ENCODE assay signal across 14 cellular contexts in the genomic region with DNA sequence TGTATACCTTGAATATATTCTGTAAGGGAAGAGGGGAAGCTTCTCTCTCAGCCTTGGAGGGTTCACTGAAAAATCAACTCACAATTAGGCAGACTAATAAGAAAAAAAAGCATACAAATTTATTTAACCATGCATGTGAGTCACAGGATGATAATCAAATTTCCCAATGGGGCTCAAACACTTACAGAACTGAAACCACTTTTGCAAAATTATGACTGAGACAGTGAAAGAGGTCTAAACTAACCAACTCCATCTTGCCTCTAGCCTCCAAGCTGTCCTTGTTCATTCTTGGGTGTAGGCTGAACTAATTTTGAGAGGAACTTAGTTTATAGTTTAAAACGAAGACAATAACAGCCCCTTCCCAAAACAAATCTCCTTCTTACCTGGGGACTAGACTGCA.
DNase-seq lines count a peak whose midpoint lies in the region; ATAC-seq lines count a peak whose summit lies in the region.
"Had no signal": no experiment of that assay in that cellular context is flagged by ENCODE, and none has a peak within 500 bp of the region (broad histone marks: within the 10 kb centered on the region; RNA-seq: fewer than 3 reads in every experiment).

No MANE protein-coding gene starts in this region.

- no peak overlapping the region for H3K4me3 ChIP-seq in iPS-20b (ENCODE audit: low read length)
- H3K4me3 ChIP-seq in MG63 = no peak overlapping the region
- H3K4me3 ChIP-seq: psoas muscle had no signal

- H3K9me3 ChIP-seq in iPS-20b (ENCODE audit: insufficient read depth, low read depth, low read length) (no peaks in the 10 kb centered on the region), MG63 (no peaks in the 10 kb centered on the region)
- H3K9me3 ChIP-seq: psoas muscle had no signal

- H3K9ac ChIP-seq in iPS-20b (ENCODE audit: low read depth, low read length) = peak overlapping the region; percentile 58; the same call in 1 of the 2 replicates

- H3K4me1 ChIP-seq in iPS-20b (ENCODE audit: insufficient read depth, low read length) = peaks cover 20% of the 10 kb centered on the region
- H3K4me1 ChIP-seq: psoas muscle had no signal

- ATAC-seq in HG03354 (IDR thresholded peaks at IDR 0.05; ENCODE audit: poor library complexity, severe bottlenecking, unreplicated experiment) = no peak
- ATAC-seq: natural killer cell, T-helper 17 cell had no signal

- peak; percentile 34 for DNase-seq in AG08395 (ENCODE audit: low spot score)
- peak; percentile 69 for DNase-seq in M059J (ENCODE audit: low read depth)
- peak; percentile 29 for DNase-seq in amniotic epithelial cell (ENCODE audit: low read depth)
- no peak for DNase-seq in activated gamma-delta T cell treated with Interleukin-2 at 50 U/mL for 16 hours
- DNase-seq in NCI-H774 (lab: John Stamatoyannopoulos, UW) = no peak
- DNase-seq in MG63 = no peak
- DNase-seq: H7, natural killer cell, NCI-H2029, SHP77, T-helper 17 cell had no signal

- peak overlapping the region; percentile 45 for H3K27ac ChIP-seq in iPS-20b (ENCODE audit: low read length)
- H3K27ac ChIP-seq: psoas muscle had no signal

- H3K27me3 ChIP-seq in iPS-20b (ENCODE audit: insufficient read depth, low read length) (no peaks in the 10 kb centered on the region), MG63 (no peaks in the 10 kb centered on the region)

- H3K36me3 ChIP-seq in iPS-20b (ENCODE audit: insufficient read depth, low read depth, low read length) (no peaks in the 10 kb centered on the region), MG63 (no peaks in the 10 kb centered on the region)

Comparison
In these comparisons a context has a peak if more than half of its experiments do, and no peak if none do; other contexts are left out.
1. DNase-seq: peak in AG08395 (single experiment), M059J (single experiment) and amniotic epithelial cell (single experiment); none in activated gamma-delta T cell treated with Interleukin-2 at 50 U/mL for 16 hours (single experiment), NCI-H774 (single experiment) and MG63 (single experiment).